ENCODE assay signal across 32 cellular contexts in the genomic region with DNA sequence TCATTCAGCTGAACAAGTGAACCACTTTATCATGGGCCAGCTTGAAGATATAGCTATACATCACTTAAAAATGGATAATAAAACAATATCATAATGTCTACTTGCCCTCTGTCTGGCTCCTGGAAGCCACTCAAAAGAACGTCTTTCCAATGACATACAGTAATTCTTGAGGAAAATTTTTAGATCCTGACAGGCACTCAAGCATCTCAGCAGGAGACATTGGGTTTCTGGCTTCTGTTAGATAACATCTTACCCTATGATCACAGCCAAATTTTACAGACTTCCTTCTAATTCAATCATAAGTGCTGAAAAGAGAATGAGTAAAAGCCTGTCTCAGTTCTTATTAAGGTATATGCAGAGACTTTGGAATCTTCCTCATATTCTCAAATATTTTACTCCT. TPM values are rescaled to one million over a fixed set of nuclear protein-coding genes. Genes with fewer than 3 reads are reported as not detected.
"Had no signal": no experiment of that assay in that cellular context is flagged by ENCODE, and none has a peak within 500 bp of the region (broad histone marks: within the 10 kb centered on the region; RNA-seq: fewer than 3 reads in every experiment).

No MANE protein-coding gene starts in this region.

- H3K27ac ChIP-seq: ascending aorta, coronary artery, dorsolateral prefrontal cortex, epithelial cell of prostate, esophagus squamous epithelium, gastroesophageal sphincter, heart right ventricle, hepatocyte had no signal

- H3K4me1 ChIP-seq: ascending aorta, esophagus squamous epithelium, gastroesophageal sphincter, heart right ventricle had no signal

- H3K9me3 ChIP-seq: ascending aorta, esophagus squamous epithelium, gastroesophageal sphincter, heart right ventricle had no signal

- H3K4me3 ChIP-seq: ascending aorta, coronary artery, dorsolateral prefrontal cortex, esophagus squamous epithelium, gastroesophageal sphincter, heart right ventricle, hepatocyte had no signal

- H3K27me3 ChIP-seq: ascending aorta, brain microvascular endothelial cell had no signal

- H3K36me3 ChIP-seq: ascending aorta, brain microvascular endothelial cell, esophagus squamous epithelium, gastroesophageal sphincter, heart right ventricle had no signal

- ATAC-seq: activated CD4-positive, alpha-beta T cell treated with anti-CD3 and anti-CD28 coated beads for 36 hours; activated naive CD4-positive, alpha-beta T cell treated with anti-CD3 and anti-CD28 coated beads, Interleukin-2, amount 50 U/mL, for 72 hours; activated T-cell treated with anti-CD3 and anti-CD28 coated beads, Interleukin-2, amount 50 U/mL, for 72 hours; gastroesophageal sphincter; heart right ventricle had no signal

- DNase-seq: activated CD4-positive, alpha-beta memory T cell treated with anti-CD3 and anti-CD28 coated beads, Interleukin-2, amount 10 ng/mL, durations not matched to agents 7 days and 5 days; activated CD4-positive, alpha-beta T cell treated with anti-CD3 and anti-CD28 coated beads for 36 hours; activated CD4-positive, alpha-beta T cell treated with anti-CD3 and anti-CD28 coated beads, Interleukin-2, amount 10 ng/mL, durations not matched to agents 7 days and 5 days; activated CD4-positive, alpha-beta T cell treated with anti-CD3 and anti-CD28 coated beads, Interleukin-2, amount 50 U/mL, for 4 hours; activated CD4-positive, CD25-positive, alpha-beta regulatory T cell; activated CD4-positive, CD25-positive, alpha-beta regulatory T cell treated with anti-CD3 and anti-CD28 coated beads, Interleukin-2, amount 50 U/mL, for 72 hours; activated CD8-positive, alpha-beta memory T cell treated with anti-CD3 and anti-CD28 coated beads, Interleukin-2, amount 50 U/mL, for 48 hours; activated gamma-delta T cell; activated naive CD4-positive, alpha-beta T cell; activated naive CD4-positive, alpha-beta T cell treated with anti-CD3 and anti-CD28 coated beads, Interleukin-2, amount 10 ng/mL, durations not matched to agents 7 days and 5 days; activated naive CD8-positive, alpha-beta T cell treated with anti-CD3 and anti-CD28 coated beads, Interleukin-2, amount 10 ng/mL, durations not matched to agents 7 days and 5 days; activated T-cell treated with anti-CD3 and anti-CD28 coated beads for 4 hours; activated T-cell treated with anti-CD3 and anti-CD28 coated beads, Interleukin-2, amount 50 U/mL, for 24 hours; activated T-cell treated with anti-CD3 and anti-CD28 coated beads, Interleukin-2, amount 50 U/mL, for 72 hours; brain microvascular endothelial cell; dorsolateral prefrontal cortex; effector memory CD4-positive, alpha-beta T cell; esophagus squamous epithelium; foreskin melanocyte; heart right ventricle; T-helper 2 cell had no signal

RNA-seq across cellular contexts. Expression of gene CGA, which starts 0.3 kb away (rescaled TPM):
- total RNA-seq: activated CD4-positive, alpha-beta memory T cell treated with anti-CD3 and anti-CD28 coated beads, Interleukin-2, amount 10 ng/mL, durations not matched to agents 7 days and 5 days; activated CD4-positive, alpha-beta T cell treated with anti-CD3 and anti-CD28 coated beads for 36 hours; activated CD4-positive, alpha-beta T cell treated with anti-CD3 and anti-CD28 coated beads, Interleukin-2, amount 10 ng/mL, durations not matched to agents 7 days and 5 days; activated naive CD4-positive, alpha-beta T cell treated with anti-CD3 and anti-CD28 coated beads, Interleukin-2, amount 50 U/mL, for 72 hours; activated naive CD8-positive, alpha-beta T cell treated with anti-CD3 and anti-CD28 coated beads, Interleukin-2, amount 10 ng/mL, durations not matched to agents 7 days and 5 days; activated T-cell treated with anti-CD3 and anti-CD28 coated beads, Interleukin-2, amount 50 U/mL, for 72 hours; ascending aorta; bronchial epithelial cell; cardiac septum; esophagus squamous epithelium; fibroblast of lung; fibroblast of villous mesenchyme; gastroesophageal sphincter; glomerular endothelial cell had no signal
